Comparison of ENCODE assay signal across 7 cellular contexts in the genomic region with DNA sequence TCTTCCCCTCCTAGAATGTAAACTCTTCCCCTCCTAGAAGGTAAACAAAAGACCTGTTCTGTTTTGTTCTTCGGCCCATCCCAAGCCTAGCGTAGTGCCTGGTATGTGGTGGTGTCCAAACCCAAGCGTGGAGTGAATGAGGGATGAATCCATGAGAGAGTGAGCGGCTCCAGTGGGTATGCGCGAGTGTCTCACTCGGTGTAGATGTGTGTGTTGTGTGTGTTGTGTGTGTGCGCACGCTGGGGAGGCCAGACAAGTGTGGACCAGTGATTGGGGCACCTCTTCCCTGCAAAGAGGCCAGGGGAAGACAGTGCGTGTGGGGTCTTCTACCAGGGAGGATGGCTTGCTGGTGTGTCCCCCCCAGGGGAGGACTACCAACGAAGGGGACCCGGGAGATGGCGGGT. TPM values are rescaled to one million over a fixed set of nuclear protein-coding genes. Genes with fewer than 3 reads are reported as not detected.
DNase-seq lines count a peak whose midpoint lies in the region; ATAC-seq, FAIRE-seq and TF ChIP-seq lines count a peak whose summit lies in the region.

No MANE protein-coding gene starts in this region.

- H3K4me1 ChIP-seq in HUES64 (ENCODE audit: insufficient read depth, low read length): peaks cover 17% of the 10 kb centered on the region
- peaks cover 6 to 13% of the 10 kb centered on the region in 2 experiments; a peak in 3 of 5 replicates for H3K4me1 ChIP-seq in K562 (replicated peaks in 1 of 2; ENCODE audit: control insufficient read depth in 2 of 2, insufficient read depth in 2 of 2, low read length in 2 of 2)
- peaks cover 0 to 15% of the 10 kb centered on the region in 2 donors for H3K4me1 ChIP-seq in left lung
- peaks cover 5 to 55% (median 44%) of the 10 kb centered on the region in 4 donors for H3K4me1 ChIP-seq in stomach

- peak overlapping the region; percentile 77 for H3K9ac ChIP-seq in HUES64 (ENCODE audit: low read depth, low read length)
- H3K9ac ChIP-seq in K562 (ENCODE audit: insufficient read depth in 1 of 2, low read depth in 2 of 2, low read length in 2 of 2): peak overlapping the region in 1 of 2 experiments; percentile 3; a peak in 1 of 4 replicates

- no peak for TF ChIP-seq RAD21 in K562 (CRISPR knock-in tag; conservative IDR thresholded peaks at IDR 0.05 in 1 of 2, IDR thresholded peaks at IDR 0.05 in 1 of 2)

- H3K9me1 ChIP-seq in K562 (ENCODE audit: control insufficient read depth, insufficient read depth, low read length): no peaks in the 10 kb centered on the region

- no TSS peak for BruUV-seq in K562 (replicated peaks; lab: Mats Ljungman, UMichigan)

- CTCF ChIA-PET in K562 (lab: Yijun Ruan, JAX; ENCODE audit: low intra/inter-chr PET ratio): no interaction called here

- intact Hi-C loops in K562 (cut with micrococcal nuclease) (no loop called here), left lung (cut with DNase I) (no loop called here), stomach (cut with DNase I; ENCODE audit: low total_unique reads) (no loop called here)

- peaks cover 9% of the 10 kb centered on the region for H3K9me3 ChIP-seq in HUES64 (ENCODE audit: insufficient read depth, low read depth, low read length)
- peaks cover 3% of the 10 kb centered on the region; the same call in 1 of the 2 replicates for H3K9me3 ChIP-seq in K562 (replicated peaks; ENCODE audit: control insufficient read depth, insufficient read depth, low read depth, low read length)
- H3K9me3 ChIP-seq in left lung: peaks cover 0 to 6% of the 10 kb centered on the region in 2 donors
- peaks cover 0 to 8% (median 2%) of the 10 kb centered on the region in 4 donors for H3K9me3 ChIP-seq in stomach

- H3K36me3 ChIP-seq in HUES64 (ENCODE audit: insufficient read depth, low read length) (no peaks in the 10 kb centered on the region), K562 (ENCODE audit: control insufficient read depth, insufficient read depth, low read length) (no peaks in the 10 kb centered on the region), left lung (no peaks in the 10 kb centered on the region), stomach (no peaks in the 10 kb centered on the region)

- TF ChIP-seq CTCF in K562 (IDR thresholded peaks at IDR 0.05 in 2 of 3, conservative IDR thresholded peaks at IDR 0.05 in 1 of 3; ENCODE audit: insufficient read depth in 2 of 3, low read depth in 1 of 3, low read length in 3 of 3) (no peak), left lung (IDR thresholded peaks at IDR 0.05) (no peak), stomach (IDR thresholded peaks at IDR 0.05) (no peak)

- ATAC-seq in K562 (peak; percentile 27; the same call in 2 of the 3 replicates), left lung (peak; percentile 3), GM19023 (IDR thresholded peaks at IDR 0.05; ENCODE audit: unreplicated experiment) (no peak)

- no peak for FAIRE-seq in K562 (lab: Jason Lieb, UNC)

- in situ Hi-C loops in K562 (cut with MboI): no loop called here

- peak overlapping the region; percentile 89 for H2AFZ ChIP-seq in K562 (ENCODE audit: low read depth, low read length)

- no peaks in the 10 kb centered on the region for H3K79me2 ChIP-seq in K562 (ENCODE audit: control insufficient read depth, insufficient read depth, low read length)

- WGBS in HUES64: 51% methylated on average over 13 of the region's 13 CpGs
- WGBS in K562 (ENCODE audit: insufficient coverage, low coverage, missing lambda C conversion rate): 56% methylated on average over 9 of the region's 13 CpGs
- WGBS in stomach, 5 donors: 26 to 50% (median 42%) methylated on average over 9 to 13 of the region's 13 CpGs

- TF ChIP-seq EP300 in K562 (IDR thresholded peaks at IDR 0.05; ENCODE audit: low read length) (no peak), stomach (IDR thresholded peaks at IDR 0.05) (no peak)

- peak overlapping the region; percentile 62 for H3K4me3 ChIP-seq in HUES64 (ENCODE audit: low read length)
- peak overlapping the region; percentile 41 for H3K4me3 ChIP-seq in K562
- H3K4me3 ChIP-seq in left lung: peak overlapping the region; percentile 52 to 76
- peak overlapping the region; percentile 61 to 78 (median 67) for H3K4me3 ChIP-seq in stomach

- no peak for TF ChIP-seq POLR2A in K562 (conservative IDR thresholded peaks at IDR 0.05)
- no peak for TF ChIP-seq POLR2A in stomach (IDR thresholded peaks at IDR 0.05)

- DNase-seq in K562 (ENCODE audit: extremely low read depth in 1 of 4, low spot score in 3 of 4): no peak
- no peak for DNase-seq in left lung
- DNase-seq in stomach: peak; percentile 51
- no peak for DNase-seq in GOT3 (lab: John Stamatoyannopoulos, UW)
- DNase-seq in Ammon's horn (ENCODE audit: low spot score): no peak

- H3K27me3 ChIP-seq in HUES64 (ENCODE audit: insufficient read depth, low read length) (no peaks in the 10 kb centered on the region), K562 (ENCODE audit: control insufficient read depth in 2 of 2, insufficient read depth in 2 of 2, low read length in 2 of 2) (peaks cover 3 to 24% of the 10 kb centered on the region in 2 experiments; a peak in 3 of 5 replicates), left lung (peaks cover 0 to 26% of the 10 kb centered on the region in 2 donors), stomach (peaks cover 0 to 4% (median 0%) of the 10 kb centered on the region in 3 donors)

- H3K27ac ChIP-seq in HUES64 (ENCODE audit: low read depth, low read length) (no peak overlapping the region), K562 (ENCODE audit: extremely low read depth, low read depth, low read length) (no peak overlapping the region), left lung (peak overlapping the region; percentile 74 to 78), stomach (peak overlapping the region; percentile 85 to 92 (median 90))

- POLR2A ChIA-PET in K562 (lab: Yijun Ruan, JAX): interaction anchor here (0.6 kb wide), 1 partner anchor 700 kb away, joined by 3 read pairs; no protein-coding TSS in a partner anchor

- H4K20me1 ChIP-seq in K562 (replicated peaks; ENCODE audit: control insufficient read depth, insufficient read depth, low read length): no peaks in the 10 kb centered on the region

- H3K4me2 ChIP-seq in K562 (ENCODE audit: insufficient read depth, low read length): peak overlapping the region; percentile 53; the same call in 1 of the 2 replicates

RNA-seq across cellular contexts. Expression of gene SLC2A10, which starts 0.4 kb away (rescaled TPM):
- polyA plus RNA-seq in HUES64 (2013, experiment 1 of 2): 5.2 TPM
- 7.5 TPM for polyA plus RNA-seq in HUES64 (2013, experiment 2 of 2)
- 0.21 TPM in 1 of 2 replicates, not detected in the other for total RNA-seq in K562 (2011; cell fraction: chromatin; rRNA removed; ENCODE audit: low replicate concordance)
- total RNA-seq in K562 (2011; cell fraction: nucleolus; rRNA removed): 1.0 and 1.8 TPM in 2 replicates
- 1.7 and 1.9 TPM in 2 replicates for total RNA-seq in K562 (2011; cell fraction: nucleoplasm; rRNA removed)
- total RNA-seq in K562 (2014; rRNA removed) (0.86 and 1.8 TPM in 2 replicates), K562 (2014; rRNA removed; fragmentation: Illumina TruSeq; extraction: Trizol) (0.06 and 0.07 TPM in 2 replicates), K562 (2015; rRNA removed; fragmentation: Illumina TruSeq; extraction: Trizol) (0.22 and 0.57 TPM in 2 replicates), K562 (2021) (0.16 and 0.58 TPM in 2 replicates), left lung (10 to 100 TPM; 12.9 to 26.1 TPM), stomach (10 to 100 TPM; 13.4 to 66.1 (median 35.0) TPM)
- polyA plus RNA-seq in K562 (2011; rRNA removed) (0.10 and 0.38 TPM in 2 replicates), K562 (2014; fragmentation: Illumina TruSeq; extraction: Trizol) (0.12 and 0.14 TPM in 2 replicates), K562 (2014; fragmentation: Nextera tagmentation; extraction: Ambion mirVana) (under 1 TPM; 0.01 to 0.08 TPM), K562 (2014; rRNA removed) (0.04 and 0.11 TPM in 2 replicates), stomach (10 to 100 TPM in 2 of 3 donors, 1 to 10 TPM in 1; 8.5 to 13.3 (median 10.5) TPM)
- polyA plus RNA-seq in K562 (2011; cell fraction: cytosol; rRNA removed): 0.22 and 0.33 TPM in 2 replicates
- 1.1 and 1.7 TPM in 2 replicates for polyA plus RNA-seq in K562 (2011; cell fraction: nucleus; rRNA removed)
- polyA plus RNA-seq in K562 (2012): 0.64 and 2.1 TPM in 2 replicates
- 0.07 and 0.84 TPM in 2 replicates for polyA minus RNA-seq in K562 (2011; rRNA and poly(A)+ RNA removed)
- polyA minus RNA-seq in K562 (2011; cell fraction: cytosol; rRNA and poly(A)+ RNA removed): 0.82 TPM in 1 of 2 replicates, not detected in the other
- 1.4 TPM in 1 of 2 replicates, not detected in the other for polyA minus RNA-seq in K562 (2011; cell fraction: nucleus; rRNA and poly(A)+ RNA removed)

RNA-seq across cellular contexts. Expression of gene TP53RK, which starts 19.8 kb away (rescaled TPM):
- polyA plus RNA-seq in HUES64 (2013, experiment 1 of 2): 13.9 TPM
- polyA plus RNA-seq in HUES64 (2013, experiment 2 of 2): 13.9 TPM
- total RNA-seq in K562 (2011; cell fraction: chromatin; rRNA removed; ENCODE audit: low replicate concordance): 8.1 and 13.3 TPM in 2 replicates
- total RNA-seq in K562 (2011; cell fraction: nucleolus; rRNA removed): 8.9 and 10.0 TPM in 2 replicates
- 12.8 and 19.0 TPM in 2 replicates for total RNA-seq in K562 (2011; cell fraction: nucleoplasm; rRNA removed)
- 35.1 and 43.5 TPM in 2 replicates for total RNA-seq in K562 (2014; rRNA removed)
- 17.2 and 18.4 TPM in 2 replicates for total RNA-seq in K562 (2014; rRNA removed; fragmentation: Illumina TruSeq; extraction: Trizol)
- total RNA-seq in K562 (2015; rRNA removed; fragmentation: Illumina TruSeq; extraction: Trizol): 16.7 and 18.0 TPM in 2 replicates
- total RNA-seq in K562 (2021): 12.9 and 16.4 TPM in 2 replicates
- polyA plus RNA-seq in K562 (2011; rRNA removed): 14.4 and 18.3 TPM in 2 replicates
- 9.9 and 11.6 TPM in 2 replicates for polyA plus RNA-seq in K562 (2011; cell fraction: cytosol; rRNA removed)
- 5.7 and 7.0 TPM in 2 replicates for polyA plus RNA-seq in K562 (2011; cell fraction: nucleus; rRNA removed)
- polyA plus RNA-seq in K562 (2012): 9.6 and 12.2 TPM in 2 replicates
- 10.7 and 13.2 TPM in 2 replicates for polyA plus RNA-seq in K562 (2014; fragmentation: Illumina TruSeq; extraction: Trizol)
- 1 to 10 TPM; 2.9 to 4.2 TPM for polyA plus RNA-seq in K562 (2014; fragmentation: Nextera tagmentation; extraction: Ambion mirVana)
- 18.5 and 24.8 TPM in 2 replicates for polyA plus RNA-seq in K562 (2014; rRNA removed)
- polyA minus RNA-seq in K562 (2011; rRNA and poly(A)+ RNA removed): 9.8 and 12.9 TPM in 2 replicates
- polyA minus RNA-seq in K562 (2011; cell fraction: cytosol; rRNA and poly(A)+ RNA removed): 6.1 and 6.4 TPM in 2 replicates
- polyA minus RNA-seq in K562 (2011; cell fraction: nucleus; rRNA and poly(A)+ RNA removed): 6.5 and 10.7 TPM in 2 replicates
- total RNA-seq in left lung: 10 to 100 TPM in 1 of 2 donors, 1 to 10 TPM in 1; 9.6 to 11.6 TPM
- total RNA-seq in stomach: 10 to 100 TPM in 3 of 5 donors, 1 to 10 TPM in 2; 1.8 to 64.3 (median 14.1) TPM
- polyA plus RNA-seq in stomach: 10 to 100 TPM in 2 of 3 donors, 1 to 10 TPM in 1; 7.8 to 14.2 (median 11.7) TPM

RNA-seq across cellular contexts. Expression of gene SLC13A3, which starts 57.8 kb away (rescaled TPM):
- 3.8 TPM for polyA plus RNA-seq in HUES64 (2013, experiment 1 of 2)
- 3.6 TPM for polyA plus RNA-seq in HUES64 (2013, experiment 2 of 2)
- total RNA-seq in K562 (2011; cell fraction: chromatin; rRNA removed; ENCODE audit: low replicate concordance): 16.8 and 17.8 TPM in 2 replicates
- 12.0 and 14.7 TPM in 2 replicates for total RNA-seq in K562 (2011; cell fraction: nucleolus; rRNA removed)
- total RNA-seq in K562 (2011; cell fraction: nucleoplasm; rRNA removed): 20.2 and 32.4 TPM in 2 replicates
- 9.9 and 10.0 TPM in 2 replicates for total RNA-seq in K562 (2014; rRNA removed)
- total RNA-seq in K562 (2014; rRNA removed; fragmentation: Illumina TruSeq; extraction: Trizol): 8.5 and 8.8 TPM in 2 replicates
- 6.4 and 7.1 TPM in 2 replicates for total RNA-seq in K562 (2015; rRNA removed; fragmentation: Illumina TruSeq; extraction: Trizol)
- total RNA-seq in K562 (2021): 14.9 and 16.4 TPM in 2 replicates
- 8.5 and 11.2 TPM in 2 replicates for polyA plus RNA-seq in K562 (2011; rRNA removed)
- polyA plus RNA-seq in K562 (2011; cell fraction: cytosol; rRNA removed): 6.1 and 11.5 TPM in 2 replicates
- 12.4 and 12.9 TPM in 2 replicates for polyA plus RNA-seq in K562 (2011; cell fraction: nucleus; rRNA removed)
- 9.8 and 12.8 TPM in 2 replicates for polyA plus RNA-seq in K562 (2012)
- 15.0 and 15.7 TPM in 2 replicates for polyA plus RNA-seq in K562 (2014; fragmentation: Illumina TruSeq; extraction: Trizol)
- 1 to 10 TPM; 5.5 to 7.3 TPM for polyA plus RNA-seq in K562 (2014; fragmentation: Nextera tagmentation; extraction: Ambion mirVana)
- 7.9 and 9.1 TPM in 2 replicates for polyA plus RNA-seq in K562 (2014; rRNA removed)
- 9.0 and 11.4 TPM in 2 replicates for polyA minus RNA-seq in K562 (2011; rRNA and poly(A)+ RNA removed)
- 6.6 and 8.1 TPM in 2 replicates for polyA minus RNA-seq in K562 (2011; cell fraction: cytosol; rRNA and poly(A)+ RNA removed)
- 6.6 and 14.7 TPM in 2 replicates for polyA minus RNA-seq in K562 (2011; cell fraction: nucleus; rRNA and poly(A)+ RNA removed)
- 1 to 10 TPM; 2.4 to 2.9 TPM for total RNA-seq in left lung
- total RNA-seq in stomach: 1 to 10 TPM in 3 of 5 donors, not detected in 2; 1.8 to 6.6 (median 3.8) TPM
- polyA plus RNA-seq in stomach: 1 to 10 TPM in 1 of 3 donors, under 1 TPM in 2; 0.61 to 1.1 (median 0.62) TPM

Comparison
In these comparisons a context has a peak if more than half of its experiments do, and no peak if none do; other contexts are left out.
1. H3K27ac ChIP-seq: peak in left lung (2 of 2) and stomach (5 of 5); none in HUES64 (single experiment) and K562 (single experiment).
2. RNA of gene SLC2A10, which starts 0.4 kb away (total RNA-seq): 13.4 to 66.1 TPM in stomach and 12.9 to 26.1 TPM in left lung; 0.06 to 1.9 TPM in K562; every median in the first group is over 4 times any median in the second.
3. Peak in every context shown above with its lines, with median percentiles within 50 percentile points of each other: H3K4me3 ChIP-seq.